14 cellular contexts compared by ENCODE assay signal in the genomic region with DNA sequence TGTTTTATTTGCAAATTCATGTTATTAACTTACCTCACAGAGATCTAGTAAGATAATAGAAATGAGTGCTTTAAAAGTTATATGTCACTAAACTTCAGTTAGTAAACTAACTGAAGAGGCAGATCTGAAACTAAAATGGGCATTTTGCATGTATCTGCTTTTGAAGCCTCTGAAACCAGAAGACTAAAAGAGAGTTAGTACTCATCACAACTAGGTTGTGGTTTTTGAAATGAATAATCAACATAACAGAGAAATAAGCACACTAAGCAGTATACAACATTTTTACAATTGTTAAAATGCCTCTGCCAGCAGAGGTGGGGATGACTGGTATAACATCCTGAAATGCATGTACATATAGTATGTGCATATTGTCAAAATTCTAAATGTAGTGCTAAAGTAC.
DNase-seq lines count a peak whose midpoint lies in the region; ATAC-seq and TF ChIP-seq lines count a peak whose summit lies in the region.
"Had no signal": no experiment of that assay in that cellular context is flagged by ENCODE, and none has a peak within 500 bp of the region (broad histone marks: within the 10 kb centered on the region; RNA-seq: fewer than 3 reads in every experiment).

No MANE protein-coding gene starts in this region.

- no peak overlapping the region for H3K4me3 ChIP-seq in OCI-LY3 (ENCODE audit: low read length)
- H3K4me3 ChIP-seq: right lobe of liver had no signal

- no peak overlapping the region for H2AFZ ChIP-seq in OCI-LY3 (ENCODE audit: low read depth, low read length)

- H3K4me3 Mint-ChIP-seq in natural killer cell: no peak overlapping the region
- H3K4me3 Mint-ChIP-seq: activated naive CD4-positive, alpha-beta T cell treated with anti-CD3 and anti-CD28 coated beads, Interleukin-2, amount 10 ng/mL, durations not matched to agents 7 days and 5 days; CD8-positive, alpha-beta T cell; immature natural killer cell had no signal

- H3K79me2 ChIP-seq in OCI-LY3 (ENCODE audit: low read length): no peaks in the 10 kb centered on the region

- DNase-seq in Right ventricle myocardium superior: no peak
- no peak for DNase-seq in AG20443 (ENCODE audit: low spot score)
- DNase-seq in SKM-1 treated with dmso at 0.1 percent for 144 hours (lab: John Stamatoyannopoulos, UW; ENCODE audit: unreplicated experiment): no peak
- no peak for DNase-seq in natural killer cell
- DNase-seq: activated naive CD4-positive, alpha-beta T cell treated with anti-CD3 and anti-CD28 coated beads, Interleukin-2, amount 10 ng/mL, durations not matched to agents 7 days and 5 days; CD8-positive, alpha-beta T cell; immature natural killer cell; NCI-H146; right lobe of liver; trophoblast cell had no signal

- no peak overlapping the region for H3K27ac ChIP-seq in OCI-LY3 (ENCODE audit: low read length)
- H3K27ac ChIP-seq: right lobe of liver had no signal

- no peaks in the 10 kb centered on the region for H3K27me3 ChIP-seq in OCI-LY3 (ENCODE audit: low read depth, low read length)
- H3K27me3 ChIP-seq: right lobe of liver had no signal

- ATAC-seq in GM18870 (IDR thresholded peaks at IDR 0.05; ENCODE audit: unreplicated experiment) (peak; percentile 100), GM21528 (IDR thresholded peaks at IDR 0.05; ENCODE audit: low FRiP score, unreplicated experiment) (peak; percentile 100), HG03060 (IDR thresholded peaks at IDR 0.05; ENCODE audit: low read depth, unreplicated experiment) (peak; percentile 99), Right ventricle myocardium superior (ENCODE audit: poor library complexity) (no peak), natural killer cell (no peak)
- ATAC-seq: CD8-positive, alpha-beta T cell; right lobe of liver had no signal

- H4K20me1 ChIP-seq in OCI-LY3 (ENCODE audit: insufficient read depth, low read length): no peaks in the 10 kb centered on the region

- H3K36me3 ChIP-seq in OCI-LY3 (replicated peaks; ENCODE audit: low read depth, low read length): no peaks in the 10 kb centered on the region
- H3K36me3 ChIP-seq: right lobe of liver had no signal

- peak overlapping the region; percentile 30 for H3K4me2 ChIP-seq in OCI-LY3 (ENCODE audit: low read length)

- H3K9me3 Mint-ChIP-seq in natural killer cell: peaks cover 12 to 22% of the 10 kb centered on the region in 2 donors

- no peak overlapping the region for H3K27ac Mint-ChIP-seq in natural killer cell
- H3K27ac Mint-ChIP-seq: activated naive CD4-positive, alpha-beta T cell treated with anti-CD3 and anti-CD28 coated beads, Interleukin-2, amount 10 ng/mL, durations not matched to agents 7 days and 5 days; CD8-positive, alpha-beta T cell; immature natural killer cell had no signal

- peaks cover 17% of the 10 kb centered on the region for H3K4me1 ChIP-seq in OCI-LY3 (ENCODE audit: low read length)
- H3K4me1 ChIP-seq: right lobe of liver had no signal

- intact Hi-C loops in Right ventricle myocardium superior (cut with DNase I) (no loop called here), natural killer cell (cut with micrococcal nuclease) (no loop called here)

- no peaks in the 10 kb centered on the region for H3K36me3 Mint-ChIP-seq in natural killer cell
- H3K36me3 Mint-ChIP-seq: activated naive CD4-positive, alpha-beta T cell treated with anti-CD3 and anti-CD28 coated beads, Interleukin-2, amount 10 ng/mL, durations not matched to agents 7 days and 5 days; CD8-positive, alpha-beta T cell; immature natural killer cell had no signal

- H3K9ac ChIP-seq in OCI-LY3 (ENCODE audit: low read length): no peak overlapping the region

- TF ChIP-seq CTCF in OCI-LY3 (IDR thresholded peaks at IDR 0.05; ENCODE audit: low read depth, low read length): no peak
- no peak for TF ChIP-seq CTCF in natural killer cell (IDR thresholded peaks at IDR 0.05)

- no peaks in the 10 kb centered on the region for H3K4me1 Mint-ChIP-seq in natural killer cell
- H3K4me1 Mint-ChIP-seq: activated naive CD4-positive, alpha-beta T cell treated with anti-CD3 and anti-CD28 coated beads, Interleukin-2, amount 10 ng/mL, durations not matched to agents 7 days and 5 days; immature natural killer cell had no signal

- no peaks in the 10 kb centered on the region for H3K27me3 Mint-ChIP-seq in natural killer cell (ENCODE audit: low read depth in 2 of 2)
- H3K27me3 Mint-ChIP-seq: activated naive CD4-positive, alpha-beta T cell treated with anti-CD3 and anti-CD28 coated beads, Interleukin-2, amount 10 ng/mL, durations not matched to agents 7 days and 5 days had no signal

- no peaks in the 10 kb centered on the region for H3K9me3 ChIP-seq in OCI-LY3 (ENCODE audit: insufficient read depth, low read length)
- H3K9me3 ChIP-seq: right lobe of liver had no signal

Comparison
In these comparisons a context has a peak if more than half of its experiments do, and no peak if none do; other contexts are left out.
1. ATAC-seq: peak in GM18870 (single experiment), GM21528 (single experiment) and HG03060 (single experiment); none in Right ventricle myocardium superior (single experiment) and natural killer cell (0 of 3).